ENCODE assay signal across 22 cellular contexts in genomic region chr1:101073836-101074235, GRCh38.
"Had no signal": no experiment of that assay in that cellular context is flagged by ENCODE, and none has a peak within 500 bp of the region (broad histone marks: within the 10 kb centered on the region; RNA-seq: fewer than 3 reads in every experiment).

No MANE protein-coding gene starts in this region.

- DNase-seq: activated CD4-positive, alpha-beta T cell treated with anti-CD3 and anti-CD28 coated beads, Interleukin-2, amount 50 U/mL, for 1 hour; activated CD4-positive, CD25-positive, alpha-beta regulatory T cell treated with anti-CD3 and anti-CD28 coated beads, Interleukin-2, amount 50 U/mL, for 72 hours; activated CD8-positive, alpha-beta memory T cell treated with anti-CD3 and anti-CD28 coated beads, Interleukin-2, amount 50 U/mL, for 4 hours; activated effector memory CD4-positive, alpha-beta T cell treated with Interleukin-2 at 50 U/mL for 16 hours; activated naive CD4-positive, alpha-beta T cell treated with anti-CD3 and anti-CD28 coated beads, Interleukin-2, amount 10 ng/mL, durations not matched to agents 7 days and 5 days; activated T-cell treated with anti-CD3 and anti-CD28 coated beads, Interleukin-2, amount 50 U/mL, for 48 hours; cerebellar nuclear complex; cortex of kidney; erythroblast; foreskin melanocyte; head of caudate nucleus; kidney; left lung; nephron progenitor cell; nucleus accumbens; spleen; stimulated activated CD4-positive, alpha-beta T cell treated with anti-CD3 and anti-CD28 coated beads, Interleukin-4, amount 100 ng/mL, for 4 hours; substantia nigra; tibial artery had no signal

- ATAC-seq: left lung; sciatic nerve; stimulated activated memory B cell treated with anti-CD40 and anti-IgM and Interleukin-4, amounts not matched to agents 10 μg/mL and 1 μg/mL and 100 μg/mL, for 72 hours had no signal

- H3K4me3 ChIP-seq: breast epithelium, left lung, spleen, tibial artery had no signal

- H3K27me3 ChIP-seq: breast epithelium, left lung, spleen, tibial artery had no signal

- H3K4me1 ChIP-seq: breast epithelium, left lung, tibial artery had no signal

- H3K9me3 ChIP-seq: breast epithelium, left lung, spleen, tibial artery had no signal

- H3K27ac ChIP-seq: breast epithelium, left lung, spleen, tibial artery had no signal
